Comparison of ENCODE assay signal across 15 cellular contexts in genomic region chr2:206521115-206521514, GRCh38.
DNase-seq lines count a peak whose midpoint lies in the region; ATAC-seq and TF ChIP-seq lines count a peak whose summit lies in the region.
"Had no signal": no experiment of that assay in that cellular context is flagged by ENCODE, and none has a peak within 500 bp of the region (broad histone marks: within the 10 kb centered on the region; RNA-seq: fewer than 3 reads in every experiment).

No MANE protein-coding gene starts in this region.

- H3K9ac ChIP-seq in endodermal cell (ENCODE audit: extremely low read depth, low read length, poor library complexity, severe bottlenecking): no peak overlapping the region
- H3K9ac ChIP-seq: BLaER1 had no signal

- WGBS in endodermal cell (ENCODE audit: insufficient coverage in 1 of 2, insufficient read length in 1 of 2), 2 experiments: 77% methylated on average over 2 of the region's 3 CpGs; no CpG with 5 or more reads in 1 of the 2 experiments
- WGBS in esophagus squamous epithelium, 2 donors: 44 to 64% methylated on average over 3 of the region's 3 CpGs

- DNase-seq in left ventricle myocardium superior: no peak
- DNase-seq in Right ventricle myocardium superior: no peak
- DNase-seq in NCI-H82 (lab: John Stamatoyannopoulos, UW): peak; percentile 50
- DNase-seq in endodermal cell: no peak
- DNase-seq in Ammon's horn (ENCODE audit: low spot score): no peak
- DNase-seq in esophagus squamous epithelium (lab: John Stamatoyannopoulos, UW): no peak
- DNase-seq: CD4-positive, alpha-beta memory T cell; Karpas-422; NCI-H1694 treated with DMSO at 0.1 percent for 48 hours; NCI-H2081 treated with DMSO at 0.1 percent for 48 hours; NCI-H748 treated with DMSO at 0.1 percent for 48 hours; SHP77 treated with DMSO at 0.1 percent for 48 hours had no signal

- H3K27me3 Mint-ChIP-seq in endodermal cell (ENCODE audit: insufficient read depth): no peaks in the 10 kb centered on the region

- no peak for TF ChIP-seq POLR2A in esophagus squamous epithelium (IDR thresholded peaks at IDR 0.05)

- peak overlapping the region; percentile 18 for H3K27ac Mint-ChIP-seq in endodermal cell
- H3K27ac Mint-ChIP-seq: CD4-positive, alpha-beta memory T cell had no signal

- no peak overlapping the region for H3K4me3 Mint-ChIP-seq in endodermal cell
- H3K4me3 Mint-ChIP-seq: CD4-positive, alpha-beta memory T cell had no signal

- H3K9me3 Mint-ChIP-seq in endodermal cell: no peaks in the 10 kb centered on the region

- intact Hi-C loops in left ventricle myocardium superior (cut with micrococcal nuclease) (no loop called here), Right ventricle myocardium superior (cut with DNase I) (no loop called here), esophagus squamous epithelium (cut with DNase I) (no loop called here)

- peaks cover 17% of the 10 kb centered on the region for H3K4me1 ChIP-seq in endodermal cell (ENCODE audit: control insufficient read depth, insufficient read depth, low read length)
- H3K4me1 ChIP-seq in esophagus squamous epithelium: no peaks in the 10 kb centered on the region

- H3K4me3 ChIP-seq in endodermal cell (ENCODE audit: low read length) (peak overlapping the region; percentile 38), esophagus squamous epithelium (no peak overlapping the region)
- H3K4me3 ChIP-seq: BLaER1, SK-N-MC had no signal

- TF ChIP-seq CTCF in endodermal cell (conservative IDR thresholded peaks at IDR 0.05) (peak; percentile 41), esophagus squamous epithelium (IDR thresholded peaks at IDR 0.05) (no peak)

- H3K36me3 ChIP-seq in endodermal cell (ENCODE audit: control insufficient read depth, insufficient read depth, low read length) (no peaks in the 10 kb centered on the region), esophagus squamous epithelium (no peaks in the 10 kb centered on the region)
- H3K36me3 ChIP-seq: BLaER1 had no signal

- H3K4me1 Mint-ChIP-seq in endodermal cell: peaks cover 40% of the 10 kb centered on the region
- H3K4me1 Mint-ChIP-seq: CD4-positive, alpha-beta memory T cell had no signal

- no peaks in the 10 kb centered on the region for H3K36me3 Mint-ChIP-seq in endodermal cell (ENCODE audit: low read depth)
- H3K36me3 Mint-ChIP-seq: CD4-positive, alpha-beta memory T cell had no signal

- H3K27me3 ChIP-seq in endodermal cell (ENCODE audit: control insufficient read depth, insufficient read depth, low read length, poor library complexity, severe bottlenecking): no peaks in the 10 kb centered on the region
- no peaks in the 10 kb centered on the region for H3K27me3 ChIP-seq in esophagus squamous epithelium
- H3K27me3 ChIP-seq: BLaER1 had no signal

- no peak overlapping the region for H3K27ac ChIP-seq in endodermal cell (ENCODE audit: low read depth, low read length)
- H3K27ac ChIP-seq in esophagus squamous epithelium: no peak overlapping the region
- H3K27ac ChIP-seq: BLaER1, SK-N-MC had no signal

- ATAC-seq in left ventricle myocardium superior (peak; percentile 50), Right ventricle myocardium superior (ENCODE audit: poor library complexity) (no peak), HG02970 (IDR thresholded peaks at IDR 0.05; ENCODE audit: low FRiP score, unreplicated experiment) (no peak)

- H3K9me3 ChIP-seq in endodermal cell (ENCODE audit: control insufficient read depth, low read length) (no peaks in the 10 kb centered on the region), esophagus squamous epithelium (no peaks in the 10 kb centered on the region)
- H3K9me3 ChIP-seq: BLaER1 had no signal
